ENCODE assay signal across 31 cellular contexts in the genomic region with DNA sequence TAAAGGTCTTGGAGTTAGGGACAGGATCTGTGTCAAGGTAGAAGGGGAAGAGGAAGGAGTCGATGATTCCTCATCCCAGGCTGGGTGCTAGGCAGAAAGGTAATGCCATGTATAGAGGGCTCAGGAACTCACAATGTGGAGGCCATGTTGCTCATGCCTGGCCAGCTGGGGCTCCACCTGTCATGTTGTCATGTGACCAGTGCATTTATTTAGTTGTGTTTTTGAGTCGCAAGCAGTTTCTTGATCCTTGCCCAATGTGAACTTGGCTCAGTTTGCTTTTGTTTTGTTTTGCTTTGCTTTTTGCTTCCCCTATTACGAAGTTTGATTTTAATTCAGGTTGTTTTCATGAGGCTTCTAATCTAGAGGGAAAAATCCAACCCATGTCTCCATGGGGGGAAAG. TPM values are rescaled to one million over a fixed set of nuclear protein-coding genes. Genes with fewer than 3 reads are reported as not detected.
"Had no signal": no experiment of that assay in that cellular context is flagged by ENCODE, and none has a peak within 500 bp of the region (broad histone marks: within the 10 kb centered on the region; RNA-seq: fewer than 3 reads in every experiment).

No MANE protein-coding gene starts in this region.

- H3K9me3 ChIP-seq: breast epithelium, Peyer's patch, SJSA1 had no signal

- H3K27me3 ChIP-seq: breast epithelium, MG63, Peyer's patch, SJSA1 had no signal

- H3K36me3 Mint-ChIP-seq: activated naive CD4-positive, alpha-beta T cell treated with anti-CD3 and anti-CD28 coated beads, Interleukin-2, amount 50 U/mL, for 24 hours had no signal

- H3K4me1 ChIP-seq: breast epithelium, Peyer's patch, SJSA1 had no signal

- H3K27ac Mint-ChIP-seq: activated CD8-positive, alpha-beta T cell treated with anti-CD3 and anti-CD28 coated beads, Interleukin-2, amount 10 ng/mL, durations not matched to agents 7 days and 5 days; activated naive CD4-positive, alpha-beta T cell treated with anti-CD3 and anti-CD28 coated beads, Interleukin-2, amount 50 U/mL, for 24 hours; activated T-helper 1 cell treated with anti-CD3 and anti-CD28 coated beads, Interleukin-12 subunit alpha, Interleukin-12 subunit beta, Interleukin-2, Interleukin-4 antibody, amounts not matched to agents 30 ng/mL and 10 ng/mL and 1 ng/mL, durations not matched to agents 14 hours and 24 hours and 36 hours; T-helper 1 cell treated with Interleukin-12 subunit alpha and Interleukin-12 subunit beta and Interleukin-4 antibody, amounts not matched to agents 30 μg/mL and 1 μg/mL, for 36 hours had no signal

- H3K36me3 ChIP-seq: breast epithelium, MG63, Peyer's patch, SJSA1 had no signal

- ATAC-seq: activated CD8-positive, alpha-beta T cell treated with anti-CD3 and anti-CD28 coated beads, Interleukin-2, amount 10 ng/mL, durations not matched to agents 7 days and 5 days; SK-N-SH treated with all-trans-retinoic acid at 6 μM for 48 hours had no signal

- H3K4me3 Mint-ChIP-seq: activated CD8-positive, alpha-beta T cell treated with anti-CD3 and anti-CD28 coated beads, Interleukin-2, amount 10 ng/mL, durations not matched to agents 7 days and 5 days; activated naive CD4-positive, alpha-beta T cell treated with anti-CD3 and anti-CD28 coated beads, Interleukin-2, amount 50 U/mL, for 24 hours; activated T-helper 1 cell treated with anti-CD3 and anti-CD28 coated beads, Interleukin-12 subunit alpha, Interleukin-12 subunit beta, Interleukin-2, Interleukin-4 antibody, amounts not matched to agents 30 ng/mL and 10 ng/mL and 1 ng/mL, durations not matched to agents 14 hours and 24 hours and 36 hours; T-helper 1 cell treated with Interleukin-12 subunit alpha and Interleukin-12 subunit beta and Interleukin-4 antibody, amounts not matched to agents 30 μg/mL and 1 μg/mL, for 36 hours had no signal

- H3K4me1 Mint-ChIP-seq: activated naive CD4-positive, alpha-beta T cell treated with anti-CD3 and anti-CD28 coated beads, Interleukin-2, amount 50 U/mL, for 24 hours had no signal

- H3K4me3 ChIP-seq: breast epithelium, MG63, Peyer's patch, SJSA1 had no signal

- H3K9me3 Mint-ChIP-seq: activated naive CD4-positive, alpha-beta T cell treated with anti-CD3 and anti-CD28 coated beads, Interleukin-2, amount 50 U/mL, for 24 hours; activated T-helper 1 cell treated with anti-CD3 and anti-CD28 coated beads, Interleukin-12 subunit alpha, Interleukin-12 subunit beta, Interleukin-2, Interleukin-4 antibody, amounts not matched to agents 30 ng/mL and 10 ng/mL and 1 ng/mL, durations not matched to agents 14 hours and 24 hours and 36 hours had no signal

- DNase-seq: activated CD4-positive, alpha-beta T cell treated with anti-CD3 and anti-CD28 coated beads for 48 hours; activated CD4-positive, alpha-beta T cell treated with anti-CD3 and anti-CD28 coated beads, Interleukin-2, amount 50 U/mL, for 4 hours; activated CD4-positive, CD25-positive, alpha-beta regulatory T cell treated with anti-CD3 and anti-CD28 coated beads, Interleukin-2, amount 50 U/mL, for 72 hours; activated CD8-positive, alpha-beta memory T cell treated with anti-CD3 and anti-CD28 coated beads, Interleukin-2, amount 50 U/mL, for 48 hours; activated CD8-positive, alpha-beta T cell treated with anti-CD3 and anti-CD28 coated beads, Interleukin-2, amount 10 ng/mL, durations not matched to agents 7 days and 5 days; activated effector memory CD4-positive, alpha-beta T cell treated with Interleukin-2 at 50 U/mL for 16 hours; activated naive CD4-positive, alpha-beta T cell; activated T-cell treated with anti-CD3 and anti-CD28 coated beads, Interleukin-2, amount 50 U/mL, for 1 hour; aorta; central memory CD4-positive, alpha-beta T cell; MG63; NCI-H1092 treated with DMSO at 0.1 percent for 48 hours; NCI-H1417 treated with DMSO at 0.1 percent for 48 hours; NCI-H1694; NCI-H2029; NCI-H2107; NCI-H2171 treated with DMSO at 0.1 percent for 48 hours; NCI-H226; NCI-H526; NCI-H774; Peyer's patch; SHP77; SW 1271 had no signal

- H3K27ac ChIP-seq: breast epithelium, Peyer's patch, RWPE1, SJSA1 had no signal

RNA-seq across cellular contexts. Expression of gene CASQ2, which starts 5.7 kb away (rescaled TPM):
- total RNA-seq: activated CD8-positive, alpha-beta T cell treated with anti-CD3 and anti-CD28 coated beads, Interleukin-2, amount 10 ng/mL, durations not matched to agents 7 days and 5 days; activated T-helper 1 cell treated with anti-CD3 and anti-CD28 coated beads, Interleukin-12 subunit alpha, Interleukin-12 subunit beta, Interleukin-2, Interleukin-4 antibody, amounts not matched to agents 30 ng/mL and 10 ng/mL and 1 ng/mL, durations not matched to agents 14 hours and 24 hours and 36 hours; NCI-H460; SJSA1 had no signal
